ENCODE assay signal across 10 cellular contexts in genomic region chr13:80133631-80134083, GRCh38.
DNase-seq lines count a peak whose midpoint lies in the region; ATAC-seq and TF ChIP-seq lines count a peak whose summit lies in the region.
"Had no signal": no experiment of that assay in that cellular context is flagged by ENCODE, and none has a peak within 500 bp of the region (broad histone marks: within the 10 kb centered on the region; RNA-seq: fewer than 3 reads in every experiment).

No MANE protein-coding gene starts in this region.

- TF ChIP-seq CTCF in breast epithelium (IDR thresholded peaks at IDR 0.05) (no peak), mammary epithelial cell (conservative IDR thresholded peaks at IDR 0.05 in 1 of 2, IDR thresholded peaks at IDR 0.05 in 1 of 2; ENCODE audit: extremely low read depth in 1 of 2, insufficient read depth in 1 of 2, low read depth in 1 of 2, low read length in 2 of 2) (no peak), fibroblast of pulmonary artery (IDR thresholded peaks at IDR 0.05; ENCODE audit: low read length, missing control alignments) (no peak)

- in situ Hi-C loops in mammary epithelial cell (cut with MboI; ENCODE audit: low sequenced_read_pairs in 2 of 2), result no loop called here

- no peaks in the 10 kb centered on the region for H3K36me3 ChIP-seq in breast epithelium
- H3K36me3 ChIP-seq in mammary epithelial cell (ENCODE audit: insufficient read depth, low read length), result no peaks in the 10 kb centered on the region
- no peaks in the 10 kb centered on the region for H3K36me3 ChIP-seq in neuron (ENCODE audit: insufficient read depth, low read length)
- no peaks in the 10 kb centered on the region for H3K36me3 ChIP-seq in aorta (ENCODE audit: control insufficient read depth in 1 of 2, insufficient read depth in 2 of 2, low read length in 1 of 2)

- WGBS in mammary epithelial cell (ENCODE audit: low coverage, missing lambda C conversion rate), result 94% methylated on average over 3 of the region's 4 CpGs
- 4 to 5% methylated on average over 4 of the region's 4 CpGs for WGBS in aorta, 2 donors

- CTCF ChIA-PET in mammary epithelial cell (lab: Charles Lee; ENCODE audit: low non-redundant PET), result interaction anchor here (0.6 kb wide), 1 partner anchor 226 kb away, joined by 3 read pairs; no protein-coding TSS in a partner anchor

- intact Hi-C loops in breast epithelium (cut with DNase I; ENCODE audit: low total_unique reads) (no loop called here), mammary epithelial cell (cut with micrococcal nuclease) (loop anchor here (5.0 kb wide), 1 partner anchor 91 kb away; no protein-coding TSS in a partner anchor), aorta (cut with DNase I) (loop anchor here (5.0 to 10.0 kb wide), 6 partner anchors 46 to 359 kb away; no protein-coding TSS in a partner anchor)

- H3K27me3 ChIP-seq in breast epithelium (no peaks in the 10 kb centered on the region), mammary epithelial cell (ENCODE audit: insufficient read depth, low read length) (no peaks in the 10 kb centered on the region), neuron (ENCODE audit: insufficient read depth, low read length) (no peaks in the 10 kb centered on the region), aorta (ENCODE audit: control insufficient read depth in 1 of 2, insufficient read depth in 2 of 2, low read length in 1 of 2) (no peaks in the 10 kb centered on the region)

- no peak overlapping the region for H3K4me2 ChIP-seq in mammary epithelial cell (ENCODE audit: insufficient read depth, low read depth, low read length)

- H3K9ac ChIP-seq in mammary epithelial cell (ENCODE audit: insufficient read depth, low read length), result no peak overlapping the region

- H3K9me3 ChIP-seq in breast epithelium (no peaks in the 10 kb centered on the region), mammary epithelial cell (replicated peaks; ENCODE audit: insufficient read depth, low read length) (no peaks in the 10 kb centered on the region), neuron (ENCODE audit: low read length) (no peaks in the 10 kb centered on the region), aorta (ENCODE audit: control insufficient read depth, low read length) (no peaks in the 10 kb centered on the region)

- ATAC-seq in aorta (ENCODE audit: low FRiP score) (peak; percentile 47), GM19397 (IDR thresholded peaks at IDR 0.05; ENCODE audit: unreplicated experiment) (no peak), GM21576 (IDR thresholded peaks at IDR 0.05; ENCODE audit: unreplicated experiment) (no peak)

- no peak for TF ChIP-seq POLR2A in breast epithelium (IDR thresholded peaks at IDR 0.05)

- no peaks in the 10 kb centered on the region for H3K79me2 ChIP-seq in mammary epithelial cell (ENCODE audit: insufficient read depth, low read length)

- BruUV-seq in mammary epithelial cell (replicated peaks; lab: Mats Ljungman, UMichigan), result no TSS peak

- dilution Hi-C loops in mammary epithelial cell (cut with HindIII; ENCODE audit: low sequenced_read_pairs), result no loop called here

- H3K4me3 ChIP-seq in breast epithelium (peak overlapping the region in 2 of 3 donors; percentile 40 to 45), mammary epithelial cell (replicated peaks in 1 of 3; ENCODE audit: insufficient read depth in 1 of 3, low read depth in 2 of 3, low read length in 3 of 3) (no peak overlapping the region), fibroblast of pulmonary artery (replicated peaks; ENCODE audit: low read depth, low read length) (peak overlapping the region; percentile 37), neuron (ENCODE audit: low read length) (peak overlapping the region; percentile 56), aorta (ENCODE audit: low read length in 2 of 2) (peak overlapping the region; percentile 0 to 21)

- H2AFZ ChIP-seq in mammary epithelial cell (ENCODE audit: low read depth, low read length), result no peak overlapping the region
- H2AFZ ChIP-seq in neuron (ENCODE audit: low read depth, low read length), result peak overlapping the region; percentile 17

- H3K27ac ChIP-seq in breast epithelium (peak overlapping the region; percentile 72 to 81), mammary epithelial cell (ENCODE audit: insufficient read depth, low read depth, low read length) (no peak overlapping the region), aorta (ENCODE audit: low read depth in 1 of 2, low read length in 2 of 2) (peak overlapping the region; percentile 84 to 96)

- DNase-seq in breast epithelium (ENCODE audit: low spot score in 2 of 2), result no peak
- no peak for DNase-seq in mammary epithelial cell
- DNase-seq in fibroblast of pulmonary artery (ENCODE audit: low read depth), result no peak
- DNase-seq in aorta, result no peak
- no peak for DNase-seq in T1000 (lab: John Stamatoyannopoulos, UW)
- DNase-seq: activated CD8-positive, alpha-beta memory T cell treated with anti-CD3 and anti-CD28 coated beads for 24 hours; NCI-H1417 treated with DMSO at 0.1 percent for 48 hours had no signal

- no peaks in the 10 kb centered on the region for H4K20me1 ChIP-seq in mammary epithelial cell (ENCODE audit: insufficient read depth, low read length)

- H3K4me1 ChIP-seq in breast epithelium (peaks cover 0 to 4% of the 10 kb centered on the region in 2 donors), mammary epithelial cell (ENCODE audit: insufficient read depth, low read length) (peaks cover 11% of the 10 kb centered on the region), neuron (ENCODE audit: insufficient read depth, low read length) (peaks cover 29% of the 10 kb centered on the region), aorta (ENCODE audit: control insufficient read depth in 1 of 2, insufficient read depth in 2 of 2, low read length in 2 of 2) (peaks cover 0 to 1% of the 10 kb centered on the region in 2 donors)

Comparison
In these comparisons a context has a peak if more than half of its experiments do, and no peak if none do; other contexts are left out.
1. H3K4me3 ChIP-seq: peak in breast epithelium (2 of 3), fibroblast of pulmonary artery (single experiment), neuron (single experiment) and aorta (2 of 2); none in mammary epithelial cell (0 of 3).